In the genomic region with DNA sequence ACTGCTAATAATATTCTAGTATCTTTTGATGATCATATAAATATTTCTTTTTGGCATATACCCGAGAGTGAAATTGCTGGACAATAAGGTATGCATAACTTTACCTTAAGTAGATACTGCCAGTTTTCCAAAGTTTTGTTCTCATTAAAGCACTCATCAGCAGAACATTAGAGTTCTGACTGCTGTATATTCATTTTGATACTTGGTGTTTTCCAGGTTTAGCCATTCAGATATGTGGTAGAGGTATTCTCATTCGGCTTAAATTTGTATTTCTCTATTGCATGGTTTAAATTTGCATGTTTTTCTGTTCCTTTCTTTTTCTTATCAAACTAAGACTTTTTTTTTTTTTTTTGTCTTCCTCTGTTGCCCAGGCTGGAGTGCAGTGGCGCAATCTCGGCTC, we compare ENCODE assay signal across 13 cellular contexts.
"Had no signal": no experiment of that assay in that cellular context is flagged by ENCODE, and none has a peak within 500 bp of the region (broad histone marks: within the 10 kb centered on the region; RNA-seq: fewer than 3 reads in every experiment).

No MANE protein-coding gene starts in this region.

- H3K27me3 ChIP-seq: adrenal gland, dorsolateral prefrontal cortex, gastroesophageal sphincter, heart right ventricle, tibial artery had no signal

- H3K4me3 ChIP-seq: adrenal gland, dorsolateral prefrontal cortex, gastroesophageal sphincter, heart right ventricle, lung, tibial artery had no signal

- H3K27ac ChIP-seq: adrenal gland, dorsolateral prefrontal cortex, gastroesophageal sphincter, heart right ventricle, tibial artery had no signal

- H3K4me1 ChIP-seq: adrenal gland had no signal

- H3K9me3 ChIP-seq: adrenal gland, gastroesophageal sphincter, heart right ventricle, tibial artery had no signal

- ATAC-seq: gastroesophageal sphincter; heart right ventricle; left colon; stimulated activated effector memory CD8-positive, alpha-beta T cell treated with anti-CD3 and anti-CD28 coated beads, Interleukin-12 subunit alpha, Interleukin-12 subunit beta, amount 100 ng/mL, for 72 hours had no signal

- DNase-seq: activated CD4-positive, alpha-beta memory T cell treated with anti-CD3 and anti-CD28 coated beads, Interleukin-2, amount 10 ng/mL, durations not matched to agents 7 days and 5 days; activated CD4-positive, alpha-beta T cell treated with anti-CD3 and anti-CD28 coated beads for 4 hours; activated T-cell treated with anti-CD3 and anti-CD28 coated beads, Interleukin-2, amount 50 U/mL, for 24 hours; adrenal gland; dorsolateral prefrontal cortex; heart right ventricle; left colon; nephron progenitor cell; occipital lobe; tibial artery had no signal
